13 cellular contexts compared by ENCODE assay signal in the genomic region with DNA sequence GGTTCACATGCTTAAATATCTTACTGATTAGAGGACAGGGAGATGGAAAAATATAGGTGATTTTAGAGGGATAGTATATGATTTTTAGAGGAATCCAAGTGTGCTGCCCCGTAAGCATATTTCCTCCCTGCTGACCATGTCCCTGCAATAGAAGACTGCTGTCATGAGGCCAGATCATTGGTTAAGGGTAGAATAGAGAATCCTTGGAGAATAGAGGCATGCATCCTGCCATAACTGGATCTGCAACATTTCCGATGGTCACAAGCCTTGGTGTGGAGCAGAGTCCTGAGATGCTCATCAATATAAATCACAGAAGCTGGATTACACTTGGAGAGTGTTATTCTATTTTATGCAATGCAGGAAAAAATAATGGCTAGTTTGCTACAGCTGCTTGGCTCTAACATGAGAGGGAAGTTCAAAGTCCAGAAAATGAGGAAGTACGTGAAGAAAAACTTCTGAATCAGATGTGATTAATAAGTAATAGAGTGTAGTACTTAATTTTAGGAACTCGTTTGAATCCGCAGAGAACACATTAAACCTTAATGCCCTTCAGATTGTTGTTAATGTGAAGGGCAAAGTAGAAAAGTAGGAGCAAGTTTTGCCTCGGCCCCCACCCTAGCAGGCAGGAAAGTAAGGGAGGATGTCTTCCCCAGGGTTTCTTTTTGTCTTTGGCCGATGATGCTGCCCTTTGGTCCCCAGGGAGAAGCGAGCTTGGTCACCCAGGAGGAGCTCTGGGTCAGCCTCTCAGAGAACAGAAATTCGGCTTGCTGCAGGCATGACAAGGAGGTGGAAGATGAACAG. TPM values are rescaled to one million over a fixed set of nuclear protein-coding genes. Genes with fewer than 3 reads are reported as not detected.
DNase-seq lines count a peak whose midpoint lies in the region; ATAC-seq and TF ChIP-seq lines count a peak whose summit lies in the region.
"Had no signal": no experiment of that assay in that cellular context is flagged by ENCODE, and none has a peak within 500 bp of the region (broad histone marks: within the 10 kb centered on the region; RNA-seq: fewer than 3 reads in every experiment).

No MANE protein-coding gene starts in this region.

- H3K4me3 ChIP-seq in esophagus muscularis mucosa, result no peak overlapping the region
- H3K4me3 ChIP-seq: thoracic aorta had no signal

- H3K36me3 ChIP-seq in esophagus muscularis mucosa, result no peaks in the 10 kb centered on the region
- H3K36me3 ChIP-seq: thoracic aorta had no signal

- intact Hi-C loops in esophagus muscularis mucosa (cut with DNase I), result no loop called here

- DNase-seq in Caki2 (ENCODE audit: low read depth) (peak; percentile 82), esophagus muscularis mucosa (ENCODE audit: extremely low spot score) (peak; percentile 66), NCI-H748 (lab: John Stamatoyannopoulos, UW; ENCODE audit: unreplicated experiment) (no peak), NCI-H1436 (lab: John Stamatoyannopoulos, UW) (no peak), foreskin keratinocyte (no peak)
- DNase-seq in effector CD8-positive, alpha-beta T cell (lab: John Stamatoyannopoulos, UW), result no peak
- DNase-seq: left cardiac atrium, NCI-H1048 had no signal

- in situ Hi-C loops in Caki2 (cut with HindIII; ENCODE audit: low pct_unique_long_range_greater_than_20kb, low sequenced_read_pairs), result no loop called here

- no peak for TF ChIP-seq POLR2A in esophagus muscularis mucosa (IDR thresholded peaks at IDR 0.05; ENCODE audit: low read depth)

- peak; percentile 47 for ATAC-seq in GM19463 (IDR thresholded peaks at IDR 0.05; ENCODE audit: unreplicated experiment)
- peak; percentile 47 for ATAC-seq in HG03432 (IDR thresholded peaks at IDR 0.05; ENCODE audit: unreplicated experiment)
- ATAC-seq in foreskin keratinocyte, result no peak

- WGBS in esophagus muscularis mucosa, result 68% methylated on average over 9 of the region's 9 CpGs

- H3K27me3 ChIP-seq in esophagus muscularis mucosa, result no peaks in the 10 kb centered on the region
- H3K27me3 ChIP-seq in foreskin keratinocyte, result no peaks in the 10 kb centered on the region

- no peak for TF ChIP-seq CTCF in esophagus muscularis mucosa (IDR thresholded peaks at IDR 0.05)
- no peak for TF ChIP-seq CTCF in foreskin keratinocyte (conservative IDR thresholded peaks at IDR 0.05)

- H3K9me3 ChIP-seq in esophagus muscularis mucosa, result no peaks in the 10 kb centered on the region
- H3K9me3 ChIP-seq: thoracic aorta had no signal

- H3K27ac ChIP-seq in esophagus muscularis mucosa (replicated peaks in 1 of 4), result no peak overlapping the region
- H3K27ac ChIP-seq in foreskin keratinocyte, result no peak overlapping the region
- H3K27ac ChIP-seq: parathyroid adenoma, thoracic aorta had no signal

- peaks cover 0 to 2% (median 0%) of the 10 kb centered on the region in 4 donors for H3K4me1 ChIP-seq in esophagus muscularis mucosa
- peaks cover 2% of the 10 kb centered on the region for H3K4me1 ChIP-seq in foreskin keratinocyte
- H3K4me1 ChIP-seq: parathyroid adenoma had no signal

- no peak for TF ChIP-seq EP300 in esophagus muscularis mucosa (IDR thresholded peaks at IDR 0.05)

RNA-seq across cellular contexts. Expression of a gene that starts 59.4 kb away (rescaled TPM):
- total RNA-seq in Caki2 (2014; rRNA removed; shearing (Covaris generic); ENCODE audit: low replicate concordance), result 36.3 and 39.1 TPM in 2 replicates
- total RNA-seq in esophagus muscularis mucosa (1 to 10 TPM; 1.2 to 2.8 (median 1.7) TPM), foreskin keratinocyte (13.9 and 15.4 TPM in 2 replicates)
- polyA plus RNA-seq in foreskin keratinocyte, result 9.3 and 11.4 TPM in 2 replicates
- total RNA-seq: OCI-LY7 had no signal

Comparison
In these comparisons a context has a peak if more than half of its experiments do, and no peak if none do; other contexts are left out.
1. DNase-seq: peak in Caki2 (single experiment) and esophagus muscularis mucosa (single experiment); none in effector CD8-positive, alpha-beta T cell (single experiment), NCI-H748 (single experiment), NCI-H1436 (single experiment) and foreskin keratinocyte (0 of 2).